1 cellular context compared by ENCODE assay signal in the genomic region with DNA sequence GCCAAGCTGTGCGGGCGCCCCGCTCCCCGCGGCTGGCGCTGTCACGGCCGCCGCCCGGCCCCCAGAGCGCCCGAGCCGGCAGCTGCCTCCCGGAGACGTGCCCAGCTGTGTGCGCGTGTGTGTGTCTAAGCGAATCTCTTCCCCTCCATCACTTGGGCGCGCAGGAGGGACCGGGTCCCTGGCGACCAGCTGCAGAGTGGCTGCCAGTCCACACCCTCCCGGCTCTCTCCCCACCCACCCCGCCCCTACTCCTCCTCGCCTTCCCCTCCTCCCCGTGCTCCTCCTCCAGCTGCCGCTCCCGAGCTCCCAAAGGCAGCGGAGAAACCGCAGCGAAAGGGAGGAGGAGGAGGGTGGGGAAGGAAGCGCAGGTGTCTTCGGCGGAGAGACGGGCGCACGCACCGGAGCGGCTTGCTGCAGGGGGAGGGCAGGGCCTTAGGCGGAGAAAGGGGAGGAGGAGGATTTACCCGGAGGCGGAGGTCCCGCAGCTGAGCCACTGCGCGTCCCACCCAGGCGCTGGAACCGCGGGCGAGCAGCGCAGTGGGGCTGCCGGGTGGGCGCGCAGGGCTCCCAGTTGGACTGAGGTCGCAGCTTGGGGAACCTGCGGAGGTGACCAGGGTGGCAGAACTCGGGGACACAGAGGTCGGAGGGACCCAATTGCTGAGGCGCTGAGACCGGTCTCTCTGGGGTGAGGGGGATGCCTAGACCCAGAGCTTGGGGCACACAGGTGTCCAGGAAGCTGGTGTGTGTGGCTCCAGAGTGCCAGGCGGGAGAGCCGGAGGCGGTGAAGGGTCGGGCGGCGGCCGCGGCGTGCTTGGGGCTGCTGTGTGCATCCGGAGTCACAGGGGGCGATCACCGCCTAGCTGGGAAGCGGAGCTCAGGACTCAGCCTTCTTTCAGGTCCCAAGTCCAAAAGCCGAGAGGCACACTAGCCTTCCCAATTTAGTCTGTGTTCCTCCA.
TF ChIP-seq lines count a peak whose summit lies in the region.

A gene with protein sequence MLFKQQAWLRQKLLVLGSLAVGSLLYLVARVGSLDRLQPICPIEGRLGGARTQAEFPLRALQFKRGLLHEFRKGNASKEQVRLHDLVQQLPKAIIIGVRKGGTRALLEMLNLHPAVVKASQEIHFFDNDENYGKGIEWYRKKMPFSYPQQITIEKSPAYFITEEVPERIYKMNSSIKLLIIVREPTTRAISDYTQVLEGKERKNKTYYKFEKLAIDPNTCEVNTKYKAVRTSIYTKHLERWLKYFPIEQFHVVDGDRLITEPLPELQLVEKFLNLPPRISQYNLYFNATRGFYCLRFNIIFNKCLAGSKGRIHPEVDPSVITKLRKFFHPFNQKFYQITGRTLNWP (minus strand): TSS at position 198 of the 956 bp plus-strand sequence. CDS start 280,178 bp downstream, outside the sequence.

TF ChIP-seq in GM12878, 131 proteins besides CTCF, POLR2A, EP300 and RAD21 (continued from another document):
- TF ChIP-seq ZNF384 (IDR thresholded peaks at IDR 0.05; ENCODE audit: borderline replicate concordance, low read depth, low read length) (no peak), MYB (IDR thresholded peaks at IDR 0.05; ENCODE audit: borderline replicate concordance, low read depth, low read length) (no peak)
- TF ChIP-seq, protein P1, sequence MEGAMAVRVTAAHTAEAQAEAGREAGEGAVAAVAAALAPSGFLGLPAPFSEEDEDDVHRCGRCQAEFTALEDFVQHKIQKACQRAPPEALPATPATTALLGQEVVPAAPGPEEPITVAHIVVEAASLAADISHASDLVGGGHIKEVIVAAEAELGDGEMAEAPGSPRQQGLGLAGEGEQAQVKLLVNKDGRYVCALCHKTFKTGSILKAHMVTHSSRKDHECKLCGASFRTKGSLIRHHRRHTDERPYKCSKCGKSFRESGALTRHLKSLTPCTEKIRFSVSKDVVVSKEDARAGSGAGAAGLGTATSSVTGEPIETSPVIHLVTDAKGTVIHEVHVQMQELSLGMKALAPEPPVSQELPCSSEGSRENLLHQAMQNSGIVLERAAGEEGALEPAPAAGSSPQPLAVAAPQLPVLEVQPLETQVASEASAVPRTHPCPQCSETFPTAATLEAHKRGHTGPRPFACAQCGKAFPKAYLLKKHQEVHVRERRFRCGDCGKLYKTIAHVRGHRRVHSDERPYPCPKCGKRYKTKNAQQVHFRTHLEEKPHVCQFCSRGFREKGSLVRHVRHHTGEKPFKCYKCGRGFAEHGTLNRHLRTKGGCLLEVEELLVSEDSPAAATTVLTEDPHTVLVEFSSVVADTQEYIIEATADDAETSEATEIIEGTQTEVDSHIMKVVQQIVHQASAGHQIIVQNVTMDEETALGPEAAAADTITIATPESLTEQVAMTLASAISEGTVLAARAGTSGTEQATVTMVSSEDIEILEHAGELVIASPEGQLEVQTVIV (IDR thresholded peaks at IDR 0.05; ENCODE audit: borderline replicate concordance, partially characterized antibody) = no peak
- TF ChIP-seq, protein P2, sequence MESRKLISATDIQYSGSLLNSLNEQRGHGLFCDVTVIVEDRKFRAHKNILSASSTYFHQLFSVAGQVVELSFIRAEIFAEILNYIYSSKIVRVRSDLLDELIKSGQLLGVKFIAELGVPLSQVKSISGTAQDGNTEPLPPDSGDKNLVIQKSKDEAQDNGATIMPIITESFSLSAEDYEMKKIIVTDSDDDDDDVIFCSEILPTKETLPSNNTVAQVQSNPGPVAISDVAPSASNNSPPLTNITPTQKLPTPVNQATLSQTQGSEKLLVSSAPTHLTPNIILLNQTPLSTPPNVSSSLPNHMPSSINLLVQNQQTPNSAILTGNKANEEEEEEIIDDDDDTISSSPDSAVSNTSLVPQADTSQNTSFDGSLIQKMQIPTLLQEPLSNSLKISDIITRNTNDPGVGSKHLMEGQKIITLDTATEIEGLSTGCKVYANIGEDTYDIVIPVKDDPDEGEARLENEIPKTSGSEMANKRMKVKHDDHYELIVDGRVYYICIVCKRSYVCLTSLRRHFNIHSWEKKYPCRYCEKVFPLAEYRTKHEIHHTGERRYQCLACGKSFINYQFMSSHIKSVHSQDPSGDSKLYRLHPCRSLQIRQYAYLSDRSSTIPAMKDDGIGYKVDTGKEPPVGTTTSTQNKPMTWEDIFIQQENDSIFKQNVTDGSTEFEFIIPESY (IDR thresholded peaks at IDR 0.05) = no peak
